21 cellular contexts compared by ENCODE assay signal in genomic region chr6:71388846-71389543, GRCh38.
DNase-seq lines count a peak whose midpoint lies in the region; ATAC-seq, FAIRE-seq and TF ChIP-seq lines count a peak whose summit lies in the region.
"Had no signal": no experiment of that assay in that cellular context is flagged by ENCODE, and none has a peak within 500 bp of the region (broad histone marks: within the 10 kb centered on the region; RNA-seq: fewer than 3 reads in every experiment).

No MANE protein-coding gene starts in this region.

- H3K4me1 ChIP-seq in left ventricle myocardium inferior, result peaks cover 98% of the 10 kb centered on the region
- H3K4me1 ChIP-seq in heart right ventricle, result peaks cover 18 to 91% (median 63%) of the 10 kb centered on the region in 9 donors
- no peaks in the 10 kb centered on the region for H3K4me1 ChIP-seq in mucosa of descending colon (ENCODE audit: low read depth)

- TF ChIP-seq CTCF in left ventricle myocardium inferior (IDR thresholded peaks at IDR 0.05; ENCODE audit: borderline replicate concordance) (no peak), heart right ventricle (IDR thresholded peaks at IDR 0.05) (no peak), mucosa of descending colon (IDR thresholded peaks at IDR 0.05) (no peak)

- intact Hi-C loops in left ventricle myocardium inferior (cut with micrococcal nuclease), result loop anchor here (10.0 kb wide), 1 partner anchor 126 kb away; no protein-coding TSS in a partner anchor
- intact Hi-C loops in heart right ventricle (cut with DNase I), result loop anchor here in 6 of 10 donors (5.0 to 10.0 kb wide), 5 partner anchors 33 to 696 kb away; no protein-coding TSS in a partner anchor
- intact Hi-C loops in mucosa of descending colon (cut with DNase I, micrococcal nuclease), result loop anchor here in 1 of 2 donors (10.0 kb wide), 1 partner anchor 116 kb away; no protein-coding TSS in a partner anchor
- intact Hi-C loops in sciatic nerve (cut with DNase I), result loop anchor here (10.0 kb wide), 1 partner anchor 116 kb away; no protein-coding TSS in a partner anchor
- intact Hi-C loops in left ventricle myocardium superior (cut with micrococcal nuclease), result no loop called here

- H3K27me3 ChIP-seq in left ventricle myocardium inferior (ENCODE audit: low read depth) (no peaks in the 10 kb centered on the region), heart right ventricle (no peaks in the 10 kb centered on the region)
- H3K27me3 ChIP-seq: SJSA1 had no signal

- H3K27ac ChIP-seq in left ventricle myocardium inferior (replicated peaks) (peak overlapping the region; percentile 37), heart right ventricle (peak overlapping the region in 2 of 10 donors; percentile 6 to 52)
- H3K27ac ChIP-seq: HL-60, SJSA1 had no signal

- H3K9me3 ChIP-seq in left ventricle myocardium inferior (replicated peaks) (no peaks in the 10 kb centered on the region), heart right ventricle (no peaks in the 10 kb centered on the region), mucosa of descending colon (no peaks in the 10 kb centered on the region)
- H3K9me3 ChIP-seq: SJSA1 had no signal

- H3K36me3 ChIP-seq in left ventricle myocardium inferior (no peaks in the 10 kb centered on the region), heart right ventricle (no peaks in the 10 kb centered on the region), mucosa of descending colon (ENCODE audit: low read depth) (no peaks in the 10 kb centered on the region)

- ATAC-seq in heart right ventricle (no peak), mucosa of descending colon (peak; percentile 27), sciatic nerve (no peak), left ventricle myocardium superior (no peak), GM18870 (IDR thresholded peaks at IDR 0.05; ENCODE audit: unreplicated experiment) (no peak)
- ATAC-seq: esophagus mucosa had no signal

- H3K4me3 ChIP-seq in left ventricle myocardium inferior (no peak overlapping the region), heart right ventricle (no peak overlapping the region), mucosa of descending colon (no peak overlapping the region)
- H3K4me3 ChIP-seq: SJSA1 had no signal

- 61 to 71% methylated on average over 4 of the region's 4 CpGs for WGBS in heart right ventricle, 2 donors

- DNase-seq in left ventricle myocardium inferior, result no peak
- DNase-seq in heart right ventricle, result no peak
- DNase-seq in mucosa of descending colon, result no peak
- no peak for DNase-seq in sciatic nerve (ENCODE audit: low spot score)
- no peak for DNase-seq in left ventricle myocardium superior
- no peak for DNase-seq in COR-L47 (lab: John Stamatoyannopoulos, UW)
- DNase-seq: activated CD4-positive, alpha-beta T cell treated with anti-CD3 and anti-CD28 coated beads, Interleukin-2, amount 50 U/mL, for 4 hours; activated gamma-delta T cell treated with Interleukin-2 at 50 U/mL for 16 hours; amygdala; C1 segment of cervical spinal cord; central memory CD4-positive, alpha-beta T cell; left cardiac atrium; nucleus accumbens; retina had no signal

- FAIRE-seq in colon (lab: Jason Lieb, UNC), result peak; percentile 14
- FAIRE-seq: D721Med, urothelium cell line had no signal
